ENCODE assay signal across 19 cellular contexts in genomic region chr3:131690800-131691199, GRCh38.
DNase-seq lines count a peak whose midpoint lies in the region; ATAC-seq and TF ChIP-seq lines count a peak whose summit lies in the region.
"Had no signal": no experiment of that assay in that cellular context is flagged by ENCODE, and none has a peak within 500 bp of the region (broad histone marks: within the 10 kb centered on the region; RNA-seq: fewer than 3 reads in every experiment).

No MANE protein-coding gene starts in this region.

- H3K36me3 ChIP-seq in body of pancreas (replicated peaks in 1 of 2; ENCODE audit: insufficient read depth in 1 of 2, low read depth in 2 of 2), result no peaks in the 10 kb centered on the region
- H3K36me3 ChIP-seq: BE2C had no signal

- ATAC-seq in GM18502 (IDR thresholded peaks at IDR 0.05; ENCODE audit: poor library complexity, unreplicated experiment) (peak; percentile 71), GM18909 (IDR thresholded peaks at IDR 0.05; ENCODE audit: poor library complexity, unreplicated experiment) (peak; percentile 69), HG02610 (IDR thresholded peaks at IDR 0.05; ENCODE audit: unreplicated experiment) (peak; percentile 43), HG03354 (IDR thresholded peaks at IDR 0.05; ENCODE audit: poor library complexity, severe bottlenecking, unreplicated experiment) (peak; percentile 72), body of pancreas (no peak)

- no peaks in the 10 kb centered on the region for H3K27me3 ChIP-seq in body of pancreas
- H3K27me3 ChIP-seq: BE2C had no signal

- intact Hi-C loops in body of pancreas (cut with DNase I), result no loop called here

- DNase-seq in body of pancreas, result no peak
- no peak for DNase-seq in HuH-7 (ENCODE audit: low spot score)
- no peak for DNase-seq in NCI-H1105 (lab: John Stamatoyannopoulos, UW)
- DNase-seq in T-helper 1 cell, result no peak
- DNase-seq: BE2C; Caco-2; CD4-positive, CD25-positive, alpha-beta regulatory T cell; GDM1; H9; KBM-7; NCI-H1105 treated with DMSO at 0.1 percent for 48 hours; NCI-H1694; NCI-H2081 treated with DMSO at 0.1 percent for 48 hours; SHP77; SK-N-SH had no signal

- H3K4me3 ChIP-seq in body of pancreas, result no peak overlapping the region

- no peak overlapping the region for H3K27ac ChIP-seq in body of pancreas

- 66 to 71% methylated on average over 6 of the region's 6 CpGs for WGBS in body of pancreas, 2 donors

- TF ChIP-seq POLR2A in body of pancreas (IDR thresholded peaks at IDR 0.05), result no peak

- TF ChIP-seq CTCF in body of pancreas (IDR thresholded peaks at IDR 0.05), result no peak

- no peaks in the 10 kb centered on the region for H3K4me1 ChIP-seq in body of pancreas
- H3K4me1 ChIP-seq: BE2C, Caco-2 had no signal

- no peaks in the 10 kb centered on the region for H3K9me3 ChIP-seq in body of pancreas
- H3K9me3 ChIP-seq: BE2C, Caco-2, SK-N-SH had no signal
